In the genomic region with DNA sequence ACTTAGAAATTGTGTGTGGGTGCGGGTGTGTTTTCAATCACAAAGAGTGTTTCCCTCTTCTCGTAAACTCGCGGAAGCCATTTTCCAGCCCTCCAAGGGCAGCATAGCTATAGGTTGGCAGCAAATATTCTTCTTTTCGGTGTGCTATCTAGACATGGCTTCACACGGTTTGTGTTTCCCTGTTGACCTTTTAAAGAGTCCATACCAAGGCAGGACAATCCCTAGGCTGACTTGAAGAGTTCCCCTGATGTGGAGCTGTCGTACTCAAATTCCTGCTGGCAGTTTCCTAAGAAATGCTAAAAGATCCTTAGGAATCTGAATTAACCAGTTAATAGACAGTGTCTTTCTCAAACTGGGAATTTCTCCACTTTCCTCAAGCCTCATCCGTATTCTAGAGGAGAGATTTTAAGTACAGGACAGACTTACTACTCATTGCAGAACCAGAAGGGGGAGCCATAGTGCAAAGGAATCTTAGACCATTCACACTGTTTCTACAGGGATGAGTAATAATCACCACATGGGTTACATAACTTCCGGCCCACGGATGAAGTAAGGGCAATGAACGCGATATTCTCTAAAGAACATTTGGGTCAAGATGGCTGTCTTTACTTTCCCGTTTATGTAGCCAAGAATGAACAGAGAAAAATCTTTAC, we compare ENCODE assay signal across 2 cellular contexts.
TF ChIP-seq lines count a peak whose summit lies in the region.

No MANE protein-coding gene starts in this region.

TF ChIP-seq in GM23338, 12 proteins besides CTCF, POLR2A, EP300 and RAD21 (continued from another document):
- TF ChIP-seq ZNF462 (CRISPR knock-in tag; IDR thresholded peaks at IDR 0.05) (no peak), NANOG (IDR thresholded peaks at IDR 0.05; ENCODE audit: borderline replicate concordance) (no peak), CREB1 (CRISPR knock-in tag; IDR thresholded peaks at IDR 0.05; ENCODE audit: low read depth) (no peak)

TF ChIP-seq in K562, 482 proteins besides CTCF, POLR2A, EP300 and RAD21 (continued from another document and continues in another):
- TF ChIP-seq, protein P1, sequence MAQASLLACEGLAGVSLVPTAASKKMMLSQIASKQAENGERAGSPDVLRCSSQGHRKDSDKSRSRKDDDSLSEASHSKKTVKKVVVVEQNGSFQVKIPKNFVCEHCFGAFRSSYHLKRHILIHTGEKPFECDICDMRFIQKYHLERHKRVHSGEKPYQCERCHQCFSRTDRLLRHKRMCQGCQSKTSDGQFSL (CRISPR knock-in tag; IDR thresholded peaks at IDR 0.05), result no peak
- TF ChIP-seq, protein P1 (tag; IDR thresholded peaks at IDR 0.05), result no peak
- TF ChIP-seq TSC22D4 (tag; IDR thresholded peaks at IDR 0.05) (no peak), FUS (optimal IDR thresholded peaks at IDR 0.05; ENCODE audit: low read depth, low read length) (no peak), POLR2AphosphoS5 (IDR thresholded peaks at IDR 0.05; ENCODE audit: control insufficient read depth, insufficient read depth, low read depth, low read length) (no peak), ETV5 (CRISPR knock-in tag; IDR thresholded peaks at IDR 0.05; ENCODE audit: low read depth) (0 out of 2 replicates have a peak, but pooled peaks have one; percentile 33), MAFF (IDR thresholded peaks at IDR 0.05; ENCODE audit: low read length) (no peak), ZNF507 (tag; conservative IDR thresholded peaks at IDR 0.05) (no peak), ZBTB17 (CRISPR knock-in tag; IDR thresholded peaks at IDR 0.05) (no peak), FOXK1 (CRISPR knock-in tag; IDR thresholded peaks at IDR 0.05; ENCODE audit: borderline replicate concordance) (no peak), PREB (CRISPR knock-in tag; IDR thresholded peaks at IDR 0.05) (no peak), RFX7 (CRISPR knock-in tag; IDR thresholded peaks at IDR 0.05) (no peak), ZEB2 (IDR thresholded peaks at IDR 0.05) (no peak), KLF16 (IDR thresholded peaks at IDR 0.05) (0 out of 2 replicates have a peak, but pooled peaks have one; percentile 11), HNRNPUL1 (IDR thresholded peaks at IDR 0.05; ENCODE audit: low read length) (no peak), TCF3 (CRISPR knock-in tag; IDR thresholded peaks at IDR 0.05) (no peak), ZNF133 (CRISPR knock-in tag; IDR thresholded peaks at IDR 0.05) (no peak), SMAD4 (CRISPR knock-in tag; conservative IDR thresholded peaks at IDR 0.05) (no peak), PRMT5 (CRISPR knock-in tag; IDR thresholded peaks at IDR 0.05) (no peak), CREM (IDR thresholded peaks at IDR 0.05; ENCODE audit: low read depth) (peak; percentile 29; the same call in 1 of the 2 replicates), NCOA2 (IDR thresholded peaks at IDR 0.05; ENCODE audit: partially characterized antibody in 2 of 2) (no peak), BCOR (IDR thresholded peaks at IDR 0.05) (no peak), GABPA (tag; conservative IDR thresholded peaks at IDR 0.05; ENCODE audit: low read depth) (peak; percentile 66), PTTG1 (tag; IDR thresholded peaks at IDR 0.05; ENCODE audit: low read depth) (no peak), EWSR1 (IDR thresholded peaks at IDR 0.05; ENCODE audit: borderline replicate concordance, low read depth, partially characterized antibody) (no peak), E4F1 (CRISPR knock-in tag; IDR thresholded peaks at IDR 0.05; ENCODE audit: borderline replicate concordance) (no peak), CEBPB (tag; IDR thresholded peaks at IDR 0.05) (peak; percentile 77), TEAD1 (CRISPR knock-in tag; IDR thresholded peaks at IDR 0.05) (no peak), TFAM (CRISPR knock-in tag; conservative IDR thresholded peaks at IDR 0.05) (no peak), ARID1B (IDR thresholded peaks at IDR 0.05) (no peak), NFIC (IDR thresholded peaks at IDR 0.05) (no peak), ZNF121 (CRISPR knock-in tag; conservative IDR thresholded peaks at IDR 0.05) (no peak), ETV1 (tag; conservative IDR thresholded peaks at IDR 0.05; ENCODE audit: low read depth) (peak; percentile 96), ZNF12 (CRISPR knock-in tag; IDR thresholded peaks at IDR 0.05) (no peak), DIDO1 (tag; IDR thresholded peaks at IDR 0.05; ENCODE audit: low read depth) (no peak), CUX1 (CRISPR knock-in tag; IDR thresholded peaks at IDR 0.05) (no peak), SIRT6 (IDR thresholded peaks at IDR 0.05; ENCODE audit: low read depth, low read length) (no peak), PHF21A (IDR thresholded peaks at IDR 0.05; ENCODE audit: borderline replicate concordance, low read depth) (no peak)
- TF ChIP-seq, protein P2, sequence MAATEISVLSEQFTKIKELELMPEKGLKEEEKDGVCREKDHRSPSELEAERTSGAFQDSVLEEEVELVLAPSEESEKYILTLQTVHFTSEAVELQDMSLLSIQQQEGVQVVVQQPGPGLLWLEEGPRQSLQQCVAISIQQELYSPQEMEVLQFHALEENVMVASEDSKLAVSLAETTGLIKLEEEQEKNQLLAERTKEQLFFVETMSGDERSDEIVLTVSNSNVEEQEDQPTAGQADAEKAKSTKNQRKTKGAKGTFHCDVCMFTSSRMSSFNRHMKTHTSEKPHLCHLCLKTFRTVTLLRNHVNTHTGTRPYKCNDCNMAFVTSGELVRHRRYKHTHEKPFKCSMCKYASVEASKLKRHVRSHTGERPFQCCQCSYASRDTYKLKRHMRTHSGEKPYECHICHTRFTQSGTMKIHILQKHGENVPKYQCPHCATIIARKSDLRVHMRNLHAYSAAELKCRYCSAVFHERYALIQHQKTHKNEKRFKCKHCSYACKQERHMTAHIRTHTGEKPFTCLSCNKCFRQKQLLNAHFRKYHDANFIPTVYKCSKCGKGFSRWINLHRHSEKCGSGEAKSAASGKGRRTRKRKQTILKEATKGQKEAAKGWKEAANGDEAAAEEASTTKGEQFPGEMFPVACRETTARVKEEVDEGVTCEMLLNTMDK (IDR thresholded peaks at IDR 0.05; ENCODE audit: borderline replicate concordance, insufficient read depth, low read depth, low read length, poor library complexity, severe bottlenecking), result peak; percentile 61
- TF ChIP-seq, protein P3, sequence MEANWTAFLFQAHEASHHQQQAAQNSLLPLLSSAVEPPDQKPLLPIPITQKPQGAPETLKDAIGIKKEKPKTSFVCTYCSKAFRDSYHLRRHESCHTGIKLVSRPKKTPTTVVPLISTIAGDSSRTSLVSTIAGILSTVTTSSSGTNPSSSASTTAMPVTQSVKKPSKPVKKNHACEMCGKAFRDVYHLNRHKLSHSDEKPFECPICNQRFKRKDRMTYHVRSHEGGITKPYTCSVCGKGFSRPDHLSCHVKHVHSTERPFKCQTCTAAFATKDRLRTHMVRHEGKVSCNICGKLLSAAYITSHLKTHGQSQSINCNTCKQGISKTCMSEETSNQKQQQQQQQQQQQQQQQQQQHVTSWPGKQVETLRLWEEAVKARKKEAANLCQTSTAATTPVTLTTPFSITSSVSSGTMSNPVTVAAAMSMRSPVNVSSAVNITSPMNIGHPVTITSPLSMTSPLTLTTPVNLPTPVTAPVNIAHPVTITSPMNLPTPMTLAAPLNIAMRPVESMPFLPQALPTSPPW (CRISPR knock-in tag; IDR thresholded peaks at IDR 0.05), result no peak
- TF ChIP-seq, protein P4, sequence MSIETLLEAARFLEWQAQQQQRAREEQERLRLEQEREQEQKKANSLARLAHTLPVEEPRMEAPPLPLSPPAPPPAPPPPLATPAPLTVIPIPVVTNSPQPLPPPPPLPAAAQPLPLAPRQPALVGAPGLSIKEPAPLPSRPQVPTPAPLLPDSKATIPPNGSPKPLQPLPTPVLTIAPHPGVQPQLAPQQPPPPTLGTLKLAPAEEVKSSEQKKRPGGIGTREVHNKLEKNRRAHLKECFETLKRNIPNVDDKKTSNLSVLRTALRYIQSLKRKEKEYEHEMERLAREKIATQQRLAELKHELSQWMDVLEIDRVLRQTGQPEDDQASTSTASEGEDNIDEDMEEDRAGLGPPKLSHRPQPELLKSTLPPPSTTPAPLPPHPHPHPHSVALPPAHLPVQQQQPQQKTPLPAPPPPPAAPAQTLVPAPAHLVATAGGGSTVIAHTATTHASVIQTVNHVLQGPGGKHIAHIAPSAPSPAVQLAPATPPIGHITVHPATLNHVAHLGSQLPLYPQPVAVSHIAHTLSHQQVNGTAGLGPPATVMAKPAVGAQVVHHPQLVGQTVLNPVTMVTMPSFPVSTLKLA (conservative IDR thresholded peaks at IDR 0.05), result no peak
- TF ChIP-seq, protein P5, sequence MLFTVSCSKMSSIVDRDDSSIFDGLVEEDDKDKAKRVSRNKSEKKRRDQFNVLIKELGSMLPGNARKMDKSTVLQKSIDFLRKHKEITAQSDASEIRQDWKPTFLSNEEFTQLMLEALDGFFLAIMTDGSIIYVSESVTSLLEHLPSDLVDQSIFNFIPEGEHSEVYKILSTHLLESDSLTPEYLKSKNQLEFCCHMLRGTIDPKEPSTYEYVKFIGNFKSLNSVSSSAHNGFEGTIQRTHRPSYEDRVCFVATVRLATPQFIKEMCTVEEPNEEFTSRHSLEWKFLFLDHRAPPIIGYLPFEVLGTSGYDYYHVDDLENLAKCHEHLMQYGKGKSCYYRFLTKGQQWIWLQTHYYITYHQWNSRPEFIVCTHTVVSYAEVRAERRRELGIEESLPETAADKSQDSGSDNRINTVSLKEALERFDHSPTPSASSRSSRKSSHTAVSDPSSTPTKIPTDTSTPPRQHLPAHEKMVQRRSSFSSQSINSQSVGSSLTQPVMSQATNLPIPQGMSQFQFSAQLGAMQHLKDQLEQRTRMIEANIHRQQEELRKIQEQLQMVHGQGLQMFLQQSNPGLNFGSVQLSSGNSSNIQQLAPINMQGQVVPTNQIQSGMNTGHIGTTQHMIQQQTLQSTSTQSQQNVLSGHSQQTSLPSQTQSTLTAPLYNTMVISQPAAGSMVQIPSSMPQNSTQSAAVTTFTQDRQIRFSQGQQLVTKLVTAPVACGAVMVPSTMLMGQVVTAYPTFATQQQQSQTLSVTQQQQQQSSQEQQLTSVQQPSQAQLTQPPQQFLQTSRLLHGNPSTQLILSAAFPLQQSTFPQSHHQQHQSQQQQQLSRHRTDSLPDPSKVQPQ (CRISPR knock-in tag; IDR thresholded peaks at IDR 0.05; ENCODE audit: borderline replicate concordance), result no peak
- TF ChIP-seq, protein P6, sequence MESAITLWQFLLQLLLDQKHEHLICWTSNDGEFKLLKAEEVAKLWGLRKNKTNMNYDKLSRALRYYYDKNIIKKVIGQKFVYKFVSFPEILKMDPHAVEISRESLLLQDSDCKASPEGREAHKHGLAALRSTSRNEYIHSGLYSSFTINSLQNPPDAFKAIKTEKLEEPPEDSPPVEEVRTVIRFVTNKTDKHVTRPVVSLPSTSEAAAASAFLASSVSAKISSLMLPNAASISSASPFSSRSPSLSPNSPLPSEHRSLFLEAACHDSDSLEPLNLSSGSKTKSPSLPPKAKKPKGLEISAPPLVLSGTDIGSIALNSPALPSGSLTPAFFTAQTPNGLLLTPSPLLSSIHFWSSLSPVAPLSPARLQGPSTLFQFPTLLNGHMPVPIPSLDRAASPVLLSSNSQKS (CRISPR knock-in tag; IDR thresholded peaks at IDR 0.05), result no peak
